ENCODE assay signal across 9 cellular contexts in genomic region chr16:83137326-83137770, GRCh38.
A peak's percentile ranks its signal among the peaks of the same experiment; 100 is the strongest.
DNase-seq lines count a peak whose midpoint lies in the region; ATAC-seq, FAIRE-seq and TF ChIP-seq lines count a peak whose summit lies in the region.
"Had no signal": no experiment of that assay in that cellular context is flagged by ENCODE, and none has a peak within 500 bp of the region (broad histone marks: within the 10 kb centered on the region; RNA-seq: fewer than 3 reads in every experiment).

No MANE protein-coding gene starts in this region.

- no peak overlapping the region for H3K4me3 Mint-ChIP-seq in activated CD4-positive, alpha-beta memory T cell treated with anti-CD3 and anti-CD28 coated beads for 36 hours

- no peak for TF ChIP-seq CTCF in keratinocyte (optimal IDR thresholded peaks at IDR 0.05 in 1 of 3, IDR thresholded peaks at IDR 0.05 in 1 of 3, conservative IDR thresholded peaks at IDR 0.05 in 1 of 3; ENCODE audit: extremely low read depth in 1 of 3, insufficient read depth in 2 of 3, low read length in 3 of 3)

- H3K4me3 ChIP-seq in keratinocyte (ENCODE audit: control insufficient read depth in 2 of 3, extremely low read depth in 1 of 3, insufficient read depth in 2 of 3, low read depth in 1 of 3, low read length in 3 of 3) = no peak overlapping the region

- ATAC-seq in HG02885 (IDR thresholded peaks at IDR 0.05; ENCODE audit: poor library complexity, unreplicated experiment) (no peak), HG03520 (IDR thresholded peaks at IDR 0.05; ENCODE audit: unreplicated experiment) (no peak)

- POLR2A ChIA-PET in activated CD4-positive, alpha-beta memory T cell treated with anti-CD3 and anti-CD28 coated beads for 36 hours (lab: Charles Lee) = no interaction called here

- peaks cover 4% of the 10 kb centered on the region for H3K4me1 Mint-ChIP-seq in activated CD4-positive, alpha-beta memory T cell treated with anti-CD3 and anti-CD28 coated beads for 36 hours (ENCODE audit: low read depth)

- H3K27me3 Mint-ChIP-seq in activated CD4-positive, alpha-beta memory T cell treated with anti-CD3 and anti-CD28 coated beads for 36 hours = no peaks in the 10 kb centered on the region

- no peaks in the 10 kb centered on the region for H3K4me1 ChIP-seq in keratinocyte (ENCODE audit: control insufficient read depth, extremely low read depth, insufficient read depth, low read length)

- H3K27ac Mint-ChIP-seq in activated CD4-positive, alpha-beta memory T cell treated with anti-CD3 and anti-CD28 coated beads for 36 hours = no peak overlapping the region

- H3K79me2 ChIP-seq in keratinocyte (ENCODE audit: control insufficient read depth, insufficient read depth, low read length) = no peaks in the 10 kb centered on the region

- H3K9me3 Mint-ChIP-seq in activated CD4-positive, alpha-beta memory T cell treated with anti-CD3 and anti-CD28 coated beads for 36 hours = no peaks in the 10 kb centered on the region

- H3K36me3 ChIP-seq in keratinocyte (ENCODE audit: control insufficient read depth in 2 of 2, extremely low read depth in 1 of 2, insufficient read depth in 2 of 2, low read length in 2 of 2) = peaks cover 2 to 3% of the 10 kb centered on the region in 2 experiments

- H3K36me3 Mint-ChIP-seq in activated CD4-positive, alpha-beta memory T cell treated with anti-CD3 and anti-CD28 coated beads for 36 hours = no peaks in the 10 kb centered on the region

- dilution Hi-C loops in keratinocyte (cut with MboI; ENCODE audit: extremely low pct_ligation_motif_present, low sequenced_read_pairs) = no loop called here

- H3K9ac ChIP-seq in keratinocyte (ENCODE audit: control insufficient read depth, extremely low read depth, insufficient read depth, low read length) = no peak overlapping the region

- no peak overlapping the region for H3K27ac ChIP-seq in keratinocyte (ENCODE audit: control insufficient read depth, insufficient read depth, low read length)
- H3K27ac ChIP-seq in substantia nigra (ENCODE audit: low read depth, low read length, poor library complexity, severe bottlenecking) = peak overlapping the region; percentile 54

- intact Hi-C loops in activated CD4-positive, alpha-beta memory T cell treated with anti-CD3 and anti-CD28 coated beads for 36 hours (cut with micrococcal nuclease) = no loop called here

- no peaks in the 10 kb centered on the region for H3K9me1 ChIP-seq in keratinocyte (ENCODE audit: control insufficient read depth, extremely low read depth, insufficient read depth, low read length)

- CTCF ChIA-PET in activated CD4-positive, alpha-beta memory T cell treated with anti-CD3 and anti-CD28 coated beads for 36 hours (lab: Charles Lee) = no interaction called here

- peak overlapping the region; percentile 22 for H3K4me2 ChIP-seq in keratinocyte (ENCODE audit: control insufficient read depth, extremely low read depth, insufficient read depth, low read depth, low read length)

- no peaks in the 10 kb centered on the region for H3K27me3 ChIP-seq in keratinocyte (ENCODE audit: control insufficient read depth, extremely low read depth, insufficient read depth, low read length)

- H2AFZ ChIP-seq in keratinocyte (ENCODE audit: control insufficient read depth, low read length) = no peak overlapping the region

- no peaks in the 10 kb centered on the region for H3K9me3 ChIP-seq in keratinocyte (ENCODE audit: control insufficient read depth, low read depth, low read length)

- FAIRE-seq in keratinocyte (lab: Jason Lieb, UNC) = no peak
- FAIRE-seq: colon had no signal

- H4K20me1 ChIP-seq in keratinocyte (ENCODE audit: control insufficient read depth, extremely low read depth, insufficient read depth, low read length) = no peaks in the 10 kb centered on the region

- DNase-seq in AG08396 (ENCODE audit: low spot score) = peak; percentile 48
- DNase-seq in GOT3 (lab: John Stamatoyannopoulos, UW) = peak; percentile 17
- DNase-seq in activated CD4-positive, alpha-beta memory T cell treated with anti-CD3 and anti-CD28 coated beads for 36 hours = peak; percentile 10
- no peak for DNase-seq in keratinocyte (ENCODE audit: low read depth, low spot score)
- DNase-seq in substantia nigra (lab: John Stamatoyannopoulos, UW) = peak in 11 of 49 donors; percentile 5 to 38 (median 23)
- no peak for DNase-seq in NCI-H1694 treated with DMSO at 0.1 percent for 48 hours (lab: John Stamatoyannopoulos, UW)

Comparison
In these comparisons a context has a peak if more than half of its experiments do, and no peak if none do; other contexts are left out.
1. DNase-seq: peak in AG08396 (single experiment), GOT3 (single experiment) and activated CD4-positive, alpha-beta memory T cell treated with anti-CD3 and anti-CD28 coated beads for 36 hours (single experiment); none in keratinocyte (single experiment) and NCI-H1694 treated with DMSO at 0.1 percent for 48 hours (single experiment).